ENCODE assay signal across 9 cellular contexts in genomic region chr19:58385313-58386165, GRCh38. TPM values are rescaled to one million over a fixed set of nuclear protein-coding genes. Genes with fewer than 3 reads are reported as not detected.
DNase-seq lines count a peak whose midpoint lies in the region; ATAC-seq and TF ChIP-seq lines count a peak whose summit lies in the region.
"Had no signal": no experiment of that assay in that cellular context is flagged by ENCODE, and none has a peak within 500 bp of the region (broad histone marks: within the 10 kb centered on the region; RNA-seq: fewer than 3 reads in every experiment).

No MANE protein-coding gene starts in this region.

- H3K27me3 ChIP-seq in CD4-positive, alpha-beta T cell (ENCODE audit: control insufficient read depth, insufficient read depth, low read length): no peaks in the 10 kb centered on the region
- H3K27me3 ChIP-seq in Peyer's patch: no peaks in the 10 kb centered on the region
- H3K27me3 ChIP-seq in ovary: no peaks in the 10 kb centered on the region

- no peaks in the 10 kb centered on the region for H3K27me3 Mint-ChIP-seq in CD4-positive, alpha-beta T cell
- peaks cover 6% of the 10 kb centered on the region for H3K27me3 Mint-ChIP-seq in endothelial cell (ENCODE audit: unreplicated experiment)

- POLR2A ChIA-PET in CD4-positive, alpha-beta T cell (lab: Charles Lee): interaction anchor here (1.4 to 2.3 kb wide), 2 partner anchors 23 to 54 kb away, joined by 3 to 7 read pairs; partner anchors contain the start of genes ZNF132 and ZNF584

- H3K36me3 ChIP-seq in Peyer's patch: peaks cover 0 to 17% (median 0%) of the 10 kb centered on the region in 3 donors
- no peaks in the 10 kb centered on the region for H3K36me3 ChIP-seq in ovary

- no peak for DNase-seq in CD4-positive, alpha-beta T cell
- DNase-seq in Peyer's patch (no peak), endothelial cell (ENCODE audit: low spot score) (no peak), ovary (peak in 1 of 5 donors; percentile 49), NCI-H510A treated with DMSO at 0.1 percent for 48 hours (lab: John Stamatoyannopoulos, UW) (no peak), ureter (ENCODE audit: low spot score) (no peak), hippocampal formation (lab: John Stamatoyannopoulos, UW) (no peak)

- peak overlapping the region; percentile 93 for H3K27ac ChIP-seq in CD4-positive, alpha-beta T cell (ENCODE audit: low read depth, low read length)
- H3K27ac ChIP-seq in Peyer's patch (peak overlapping the region; percentile 96 to 98 (median 98)), ovary (peak overlapping the region; percentile 84 to 92)

- TF ChIP-seq EP300 in ovary (IDR thresholded peaks at IDR 0.05): no peak

- ATAC-seq in CD4-positive, alpha-beta T cell (ENCODE audit: poor library complexity): no peak
- ATAC-seq in GM21619 (IDR thresholded peaks at IDR 0.05; ENCODE audit: unreplicated experiment): no peak

- peaks cover 49% of the 10 kb centered on the region for H3K4me1 Mint-ChIP-seq in CD4-positive, alpha-beta T cell (ENCODE audit: low read depth)
- peaks cover 20% of the 10 kb centered on the region for H3K4me1 Mint-ChIP-seq in endothelial cell (ENCODE audit: unreplicated experiment)

- H3K4me1 ChIP-seq in Peyer's patch (peaks cover 0 to 26% (median 20%) of the 10 kb centered on the region in 4 donors), ovary (ENCODE audit: insufficient read depth) (peaks cover 23% of the 10 kb centered on the region)

- H3K4me3 ChIP-seq in Peyer's patch: peak overlapping the region; percentile 72 to 82 (median 79)
- peak overlapping the region; percentile 82 for H3K4me3 ChIP-seq in ovary

- intact Hi-C loops in CD4-positive, alpha-beta T cell (cut with DNase I, micrococcal nuclease): loop anchor here (2.0 to 5.0 kb wide), 3 partner anchors 55 to 203 kb away; partner anchors contain the start of genes ZNF132 (in 1 of the 2), ZNF274 (in 1 of the 2) and ZNF324 (in 1 of the 2)
- intact Hi-C loops in ovary (cut with DNase I): no loop called here

- no peak for TF ChIP-seq CTCF in CD4-positive, alpha-beta T cell (IDR thresholded peaks at IDR 0.05)
- TF ChIP-seq CTCF in Peyer's patch (IDR thresholded peaks at IDR 0.05) (no peak), endothelial cell (IDR thresholded peaks at IDR 0.05; ENCODE audit: unreplicated experiment) (no peak), ovary (IDR thresholded peaks at IDR 0.05) (no peak)

- CTCF ChIA-PET in CD4-positive, alpha-beta T cell (lab: Charles Lee): no interaction called here

- WGBS in ovary, 3 donors: 37 to 49% (median 40%) methylated on average over 15 to 16 of the region's 16 CpGs

- H3K9me3 Mint-ChIP-seq in CD4-positive, alpha-beta T cell: no peaks in the 10 kb centered on the region
- no peaks in the 10 kb centered on the region for H3K9me3 Mint-ChIP-seq in endothelial cell (ENCODE audit: unreplicated experiment)

- H3K4me3 Mint-ChIP-seq in CD4-positive, alpha-beta T cell: peak overlapping the region; percentile 99
- peak overlapping the region; percentile 97 for H3K4me3 Mint-ChIP-seq in endothelial cell (ENCODE audit: unreplicated experiment)

- H3K9me3 ChIP-seq in CD4-positive, alpha-beta T cell (ENCODE audit: control insufficient read depth, low read length): no peaks in the 10 kb centered on the region
- no peaks in the 10 kb centered on the region for H3K9me3 ChIP-seq in Peyer's patch
- no peaks in the 10 kb centered on the region for H3K9me3 ChIP-seq in ovary

- H3K36me3 Mint-ChIP-seq in CD4-positive, alpha-beta T cell (ENCODE audit: low read depth): peaks cover 40% of the 10 kb centered on the region
- H3K36me3 Mint-ChIP-seq in endothelial cell (ENCODE audit: low read depth, unreplicated experiment): peaks cover 18% of the 10 kb centered on the region

- TF ChIP-seq POLR2A in Peyer's patch (IDR thresholded peaks at IDR 0.05) (no peak), ovary (IDR thresholded peaks at IDR 0.05) (no peak)

- H3K27ac Mint-ChIP-seq in CD4-positive, alpha-beta T cell: peak overlapping the region; percentile 98
- H3K27ac Mint-ChIP-seq in endothelial cell (ENCODE audit: unreplicated experiment): peak overlapping the region; percentile 81

RNA-seq across cellular contexts. Expression of gene RPS5, which starts 1.5 kb away (rescaled TPM):
- 1,000 to 10,000 TPM; 1,619 to 1,646 TPM for total RNA-seq in CD4-positive, alpha-beta T cell
- 1,000 to 10,000 TPM in 1 of 4 donors, 100 to 1,000 TPM in 3; 428 to 1,258 (median 517) TPM for total RNA-seq in Peyer's patch
- total RNA-seq in endothelial cell (ENCODE audit: unreplicated experiment): 1,047 TPM
- 1,000 to 10,000 TPM; 1,875 to 5,180 (median 2,346) TPM for total RNA-seq in ovary
- polyA plus RNA-seq in ovary: 1,000 to 10,000 TPM in 1 of 2 donors, 100 to 1,000 TPM in 1; 715 to 3,775 TPM
- total RNA-seq in ureter: 1,165 TPM

RNA-seq across cellular contexts. Expression of gene ZNF837, which starts 4.7 kb away (rescaled TPM):
- 1 to 10 TPM in 1 of 2 experiments, under 1 TPM in 1; 0.71 to 1.0 TPM for total RNA-seq in CD4-positive, alpha-beta T cell
- total RNA-seq in Peyer's patch: 10 to 100 TPM in 1 of 4 donors, 1 to 10 TPM in 3; 3.3 to 10.9 (median 7.7) TPM
- 4.5 TPM for total RNA-seq in endothelial cell (ENCODE audit: unreplicated experiment)
- total RNA-seq in ovary: 1 to 10 TPM; 1.4 to 3.2 (median 2.7) TPM
- 1 to 10 TPM in 1 of 2 donors, not detected in 1; 2.3 TPM for polyA plus RNA-seq in ovary
- 3.6 TPM for total RNA-seq in ureter

RNA-seq across cellular contexts. Expression of gene RNF225, which starts 9.9 kb away (rescaled TPM):
- total RNA-seq in CD4-positive, alpha-beta T cell: under 1 TPM in 1 of 2 experiments, not detected in 1; 0.55 TPM
- total RNA-seq in Peyer's patch: not detected
- total RNA-seq in endothelial cell (ENCODE audit: unreplicated experiment): not detected
- total RNA-seq in ovary: not detected
- not detected for polyA plus RNA-seq in ovary
- total RNA-seq in ureter: 1.8 TPM
- total RNA-seq: pulmonary artery endothelial cell had no signal

RNA-seq across cellular contexts. Expression of gene ZNF584, which starts 22.9 kb away (rescaled TPM):
- total RNA-seq in CD4-positive, alpha-beta T cell: 1 to 10 TPM; 1.7 to 1.8 TPM
- total RNA-seq in Peyer's patch (10 to 100 TPM in 1 of 4 donors, 1 to 10 TPM in 3; 2.5 to 18.2 (median 9.6) TPM), endothelial cell (ENCODE audit: unreplicated experiment) (6.0 TPM), ovary (10 to 100 TPM; 12.6 to 24.3 (median 22.0) TPM), ureter (11.5 TPM)
- 10 to 100 TPM; 11.0 to 12.0 TPM for polyA plus RNA-seq in ovary

RNA-seq across cellular contexts. Expression of gene ZNF497, which starts 23.0 kb away (rescaled TPM):
- under 1 TPM; 0.28 to 0.55 TPM for total RNA-seq in CD4-positive, alpha-beta T cell
- total RNA-seq in Peyer's patch (1 to 10 TPM in 2 of 4 donors, under 1 TPM in 1, not detected in 1; 0.70 to 4.4 (median 2.1) TPM), endothelial cell (ENCODE audit: unreplicated experiment) (3.6 TPM), ovary (1 to 10 TPM; 2.5 to 6.5 (median 3.4) TPM), ureter (1.6 TPM)
- 1 to 10 TPM in 1 of 2 donors, under 1 TPM in 1; 0.30 to 2.2 TPM for polyA plus RNA-seq in ovary

Comparison
In these comparisons a context has a peak if more than half of its experiments do, and no peak if none do; other contexts are left out.
1. intact Hi-C loops: an anchor here in CD4-positive, alpha-beta T cell (2.0 to 5.0 kb wide); none called in ovary.